In the genomic region with DNA sequence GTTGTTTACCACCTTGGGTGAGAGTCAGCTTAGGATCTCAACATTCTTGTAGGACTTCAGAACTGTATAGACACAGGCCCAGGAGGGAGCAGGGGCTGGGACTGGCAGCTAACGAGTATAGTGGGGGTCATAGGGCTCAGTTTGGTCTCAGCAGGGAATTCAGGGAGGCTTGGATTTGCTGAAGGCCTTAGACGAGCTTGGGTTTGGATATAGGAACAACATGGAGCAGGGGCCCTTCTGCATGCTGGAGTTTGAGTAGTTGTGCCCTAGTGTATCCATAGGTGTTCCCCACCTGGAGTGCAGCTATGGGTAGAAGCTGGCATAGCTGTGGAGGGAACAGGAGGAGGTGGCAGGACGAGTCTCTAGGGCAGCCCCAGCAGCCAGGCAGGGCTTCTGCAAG, we compare ENCODE assay signal across 9 cellular contexts.
"Had no signal": no experiment of that assay in that cellular context is flagged by ENCODE, and none has a peak within 500 bp of the region (broad histone marks: within the 10 kb centered on the region; RNA-seq: fewer than 3 reads in every experiment).

No MANE protein-coding gene starts in this region.

- H3K4me3 Mint-ChIP-seq: H9, HFFc6, IgD-negative memory B cell had no signal

- H3K9ac ChIP-seq: GM23248 had no signal

- H3K4me3 ChIP-seq: GM23248 had no signal

- DNase-seq: GM23248, GOT3, H9, HCEC 1CT, HFFc6, KG1 had no signal

- H2AFZ ChIP-seq: GM23248 had no signal

- H3K9me3 Mint-ChIP-seq: H9, IgD-negative memory B cell had no signal

- H3K27ac ChIP-seq: GM23248, HL-60 had no signal

- H3K27me3 Mint-ChIP-seq: IgD-negative memory B cell had no signal

- H3K4me1 Mint-ChIP-seq: IgD-negative memory B cell had no signal

- ATAC-seq: HepG2 had no signal

- H3K27ac Mint-ChIP-seq: H9, HFFc6 had no signal
